In genomic region chr6:148479498-148479897, GRCh38 we compare ENCODE assay signal across 16 cellular contexts.
A peak's percentile ranks its signal among the peaks of the same experiment; 100 is the strongest.
DNase-seq lines count a peak whose midpoint lies in the region; ATAC-seq and TF ChIP-seq lines count a peak whose summit lies in the region.
"Had no signal": no experiment of that assay in that cellular context is flagged by ENCODE, and none has a peak within 500 bp of the region (broad histone marks: within the 10 kb centered on the region; RNA-seq: fewer than 3 reads in every experiment).

No MANE protein-coding gene starts in this region.

- H3K27me3 ChIP-seq in esophagus muscularis mucosa (no peaks in the 10 kb centered on the region), heart left ventricle (no peaks in the 10 kb centered on the region), BE2C (peaks cover 4% of the 10 kb centered on the region)

- intact Hi-C loops in esophagus muscularis mucosa (cut with DNase I) (no loop called here), heart left ventricle (cut with DNase I) (no loop called here), left ventricle myocardium superior (cut with micrococcal nuclease) (no loop called here)

- H3K36me3 ChIP-seq in esophagus muscularis mucosa (peaks cover 1 to 66% (median 18%) of the 10 kb centered on the region in 4 donors), heart left ventricle (peaks cover 0 to 78% (median 53%) of the 10 kb centered on the region in 9 donors), BE2C (no peaks in the 10 kb centered on the region)

- WGBS in esophagus muscularis mucosa = 97% methylated on average over 5 of the region's 5 CpGs
- WGBS in heart left ventricle, 4 donors = 86 to 93% (median 88%) methylated on average over 5 of the region's 5 CpGs

- H3K4me3 ChIP-seq in esophagus muscularis mucosa = no peak overlapping the region
- H3K4me3 ChIP-seq in heart left ventricle = no peak overlapping the region
- no peak overlapping the region for H3K4me3 ChIP-seq in BE2C (ENCODE audit: low read depth, low read length)

- DNase-seq in esophagus muscularis mucosa (ENCODE audit: extremely low spot score) = peak; percentile 83
- DNase-seq in heart left ventricle = peak in 3 of 5 donors; percentile 57 to 72 (median 72)
- DNase-seq in left ventricle myocardium superior = peak; percentile 81
- DNase-seq in substantia nigra (lab: John Stamatoyannopoulos, UW) = no peak
- no peak for DNase-seq in BE2C
- DNase-seq in stimulated activated naive CD4-positive, alpha-beta T cell (lab: John Stamatoyannopoulos, UW) = no peak
- no peak for DNase-seq in H4 (ENCODE audit: low spot score)
- DNase-seq: ACHN; CD4-positive, alpha-beta T cell; DMS153; DMS79; GDM1; GOT3; H9 had no signal

- ATAC-seq in heart left ventricle (peak; percentile 55 to 83 (median 64)), left ventricle myocardium superior (peak; percentile 93)
- ATAC-seq: HepG2 had no signal

- H3K4me1 ChIP-seq in esophagus muscularis mucosa (peaks cover 0 to 4% (median 0%) of the 10 kb centered on the region in 4 donors), heart left ventricle (peaks cover 0 to 12% (median 0%) of the 10 kb centered on the region in 12 donors), BE2C (no peaks in the 10 kb centered on the region)

- no peak for TF ChIP-seq EP300 in esophagus muscularis mucosa (IDR thresholded peaks at IDR 0.05)

- H3K9me3 ChIP-seq in esophagus muscularis mucosa = no peaks in the 10 kb centered on the region
- H3K9me3 ChIP-seq in heart left ventricle = no peaks in the 10 kb centered on the region
- no peaks in the 10 kb centered on the region for H3K9me3 ChIP-seq in BE2C

- no peak for TF ChIP-seq POLR2A in esophagus muscularis mucosa (IDR thresholded peaks at IDR 0.05; ENCODE audit: low read depth)
- TF ChIP-seq POLR2A in heart left ventricle (IDR thresholded peaks at IDR 0.05) = no peak

- H3K27ac ChIP-seq in esophagus muscularis mucosa (replicated peaks in 1 of 4) = peak overlapping the region in 2 of 4 donors; percentile 29 to 37
- peak overlapping the region in 4 of 12 donors; percentile 26 to 56 (median 42) for H3K27ac ChIP-seq in heart left ventricle
- peak overlapping the region; percentile 49 for H3K27ac ChIP-seq in substantia nigra (ENCODE audit: low read depth, low read length, poor library complexity, severe bottlenecking)
- H3K27ac ChIP-seq: C4-2B had no signal

- no peak for TF ChIP-seq CTCF in esophagus muscularis mucosa (IDR thresholded peaks at IDR 0.05)
- TF ChIP-seq CTCF in heart left ventricle (IDR thresholded peaks at IDR 0.05) = no peak
- TF ChIP-seq CTCF in BE2C (IDR thresholded peaks at IDR 0.05; ENCODE audit: low read depth, low read length) = no peak

Comparison
In these comparisons a context has a peak if more than half of its experiments do, and no peak if none do; other contexts are left out.
1. DNase-seq: peak in esophagus muscularis mucosa (single experiment), heart left ventricle (3 of 5) and left ventricle myocardium superior (single experiment); none in substantia nigra (0 of 49), BE2C (single experiment), stimulated activated naive CD4-positive, alpha-beta T cell (0 of 6) and H4 (single experiment).